Comparison of ENCODE assay signal across 8 cellular contexts in genomic region chr4:64539234-64539849, GRCh38.
A peak's percentile ranks its signal among the peaks of the same experiment; 100 is the strongest.
DNase-seq lines count a peak whose midpoint lies in the region; ATAC-seq and TF ChIP-seq lines count a peak whose summit lies in the region.

No MANE protein-coding gene starts in this region.

- H3K4me3 Mint-ChIP-seq in stimulated activated naive B cell treated with anti-CD40 and anti-IgM and Interleukin-4, amounts not matched to agents 10 μg/mL and 1 μg/mL and 100 μg/mL, for 72 hours, result no peak overlapping the region

- no peaks in the 10 kb centered on the region for H3K36me3 Mint-ChIP-seq in stimulated activated naive B cell treated with anti-CD40 and anti-IgM and Interleukin-4, amounts not matched to agents 10 μg/mL and 1 μg/mL and 100 μg/mL, for 72 hours

- no peaks in the 10 kb centered on the region for H3K9me3 ChIP-seq in body of pancreas

- H3K4me3 ChIP-seq in body of pancreas, result no peak overlapping the region

- H3K27me3 ChIP-seq in body of pancreas, result no peaks in the 10 kb centered on the region

- peak; percentile 98 for ATAC-seq in GM21529 (IDR thresholded peaks at IDR 0.05; ENCODE audit: unreplicated experiment)
- ATAC-seq in body of pancreas, result peak; percentile 79
- ATAC-seq in stimulated activated naive B cell treated with anti-CD40 and anti-IgM and Interleukin-4, amounts not matched to agents 10 μg/mL and 1 μg/mL and 100 μg/mL, for 72 hours (replicated peaks), result peak; percentile 67 to 71

- H3K27ac ChIP-seq in body of pancreas, result no peak overlapping the region

- WGBS in body of pancreas, 2 donors, result 5 to 7% methylated on average over 4 of the region's 4 CpGs

- H3K9me3 Mint-ChIP-seq in stimulated activated naive B cell treated with anti-CD40 and anti-IgM and Interleukin-4, amounts not matched to agents 10 μg/mL and 1 μg/mL and 100 μg/mL, for 72 hours, result no peaks in the 10 kb centered on the region

- no peaks in the 10 kb centered on the region for H3K27me3 Mint-ChIP-seq in stimulated activated naive B cell treated with anti-CD40 and anti-IgM and Interleukin-4, amounts not matched to agents 10 μg/mL and 1 μg/mL and 100 μg/mL, for 72 hours

- intact Hi-C loops in body of pancreas (cut with DNase I), result no loop called here

- no peak for TF ChIP-seq POLR2A in body of pancreas (IDR thresholded peaks at IDR 0.05)

- H3K27ac Mint-ChIP-seq in stimulated activated naive B cell treated with anti-CD40 and anti-IgM and Interleukin-4, amounts not matched to agents 10 μg/mL and 1 μg/mL and 100 μg/mL, for 72 hours, result no peak overlapping the region

- H3K36me3 ChIP-seq in body of pancreas (replicated peaks in 1 of 2; ENCODE audit: insufficient read depth in 1 of 2, low read depth in 2 of 2), result no peaks in the 10 kb centered on the region

- peak; percentile 46 for DNase-seq in activated CD4-positive, alpha-beta T cell treated with anti-CD3 and anti-CD28 coated beads for 48 hours
- DNase-seq in activated CD4-positive, alpha-beta T cell treated with anti-CD3 and anti-CD28 coated beads for 1 hour, result no peak
- DNase-seq in HS-27A (ENCODE audit: low read depth), result peak; percentile 12
- DNase-seq in NCI-H82 (lab: John Stamatoyannopoulos, UW), result peak; percentile 73
- DNase-seq in body of pancreas, result peak; percentile 49 to 62 (median 57)
- peak; percentile 67 for DNase-seq in iPS-NIHi11 (ENCODE audit: low spot score)
- DNase-seq in stimulated activated naive B cell treated with anti-CD40 and anti-IgM and Interleukin-4, amounts not matched to agents 10 μg/mL and 1 μg/mL and 100 μg/mL, for 72 hours, result peak; percentile 9

- no peaks in the 10 kb centered on the region for H3K4me1 ChIP-seq in body of pancreas

- TF ChIP-seq CTCF in body of pancreas (IDR thresholded peaks at IDR 0.05), result peak; percentile 59 to 92 (median 77)

- no peaks in the 10 kb centered on the region for H3K4me1 Mint-ChIP-seq in stimulated activated naive B cell treated with anti-CD40 and anti-IgM and Interleukin-4, amounts not matched to agents 10 μg/mL and 1 μg/mL and 100 μg/mL, for 72 hours
